ENCODE assay signal across 8 cellular contexts in genomic region chr5:137516961-137517360, GRCh38. TPM values are rescaled to one million over a fixed set of nuclear protein-coding genes. Genes with fewer than 3 reads are reported as not detected.
"Had no signal": no experiment of that assay in that cellular context is flagged by ENCODE, and none has a peak within 500 bp of the region (broad histone marks: within the 10 kb centered on the region; RNA-seq: fewer than 3 reads in every experiment).

No MANE protein-coding gene starts in this region.

- H2AFZ ChIP-seq: GM23338 had no signal

- H3K4me2 ChIP-seq: GM23338 had no signal

- H3K27ac ChIP-seq: HL-60 had no signal

- H3K4me3 ChIP-seq: GM23338 had no signal

- DNase-seq: HCEC 1CT, HFFc6 had no signal

- FAIRE-seq: H1, H54, HepG2 had no signal

RNA-seq across cellular contexts. Expression of gene SPOCK1, which starts 17.8 kb away (rescaled TPM):
- polyA plus RNA-seq: IgD-negative memory B cell had no signal
